31 cellular contexts compared by ENCODE assay signal in the genomic region with DNA sequence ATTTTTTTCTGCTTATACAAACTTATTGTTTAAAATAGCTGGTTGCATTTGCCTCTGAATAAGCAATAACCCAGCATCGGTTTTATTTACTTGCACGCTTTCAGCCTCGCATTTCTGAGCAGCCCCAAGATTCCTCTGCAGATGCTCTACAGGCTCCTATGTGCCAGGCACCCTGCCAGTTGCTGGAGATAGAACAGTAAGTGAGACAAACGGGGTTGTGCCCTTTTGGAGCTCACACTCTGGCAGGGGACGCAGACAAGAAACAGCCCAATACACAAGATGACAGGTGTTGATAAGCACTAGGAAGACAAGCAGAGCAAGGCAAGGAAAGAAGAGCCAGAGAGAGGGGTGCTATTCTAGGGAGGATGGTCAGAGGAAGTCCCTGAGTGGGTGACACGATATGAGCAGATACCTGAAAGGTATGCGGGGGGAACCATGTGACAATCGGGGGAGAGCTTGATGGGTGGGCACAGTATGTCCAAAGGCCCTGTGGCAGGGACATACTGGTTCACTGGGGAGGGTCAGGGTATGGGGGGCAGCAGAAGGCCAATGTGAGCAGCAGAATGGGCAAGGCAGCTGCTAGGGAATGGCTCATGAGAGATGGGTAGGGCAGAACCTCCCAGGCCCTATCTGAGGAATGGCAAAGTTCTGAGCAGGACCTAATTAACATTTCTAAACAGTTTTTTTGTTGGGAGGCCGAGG. TPM values are rescaled to one million over a fixed set of nuclear protein-coding genes. Genes with fewer than 3 reads are reported as not detected.
DNase-seq lines count a peak whose midpoint lies in the region; ATAC-seq and TF ChIP-seq lines count a peak whose summit lies in the region.
"Had no signal": no experiment of that assay in that cellular context is flagged by ENCODE, and none has a peak within 500 bp of the region (broad histone marks: within the 10 kb centered on the region; RNA-seq: fewer than 3 reads in every experiment).

No MANE protein-coding gene starts in this region.

- no peak for TF ChIP-seq RAD21 in SK-N-SH (IDR thresholded peaks at IDR 0.05; ENCODE audit: low read length)

- H3K36me3 ChIP-seq in BLaER1 treated with 17β-estradiol and CSF1 and Interleukin-3, amounts not matched to agents 10 nM and 100 nM = no peaks in the 10 kb centered on the region
- H3K36me3 ChIP-seq in SK-N-SH (replicated peaks in 1 of 2; ENCODE audit: control insufficient read depth in 1 of 2, insufficient read depth in 2 of 2, low read length in 1 of 2) = no peaks in the 10 kb centered on the region
- H3K36me3 ChIP-seq in trophoblast cell (ENCODE audit: control insufficient read depth in 1 of 2, insufficient read depth in 2 of 2, low read length in 2 of 2) = no peaks in the 10 kb centered on the region
- H3K36me3 ChIP-seq: SJSA1 had no signal

- H2AFZ ChIP-seq in SK-N-SH (ENCODE audit: low read depth) (no peak overlapping the region), trophoblast cell (ENCODE audit: insufficient read depth, low read length, poor library complexity) (no peak overlapping the region)
- H2AFZ ChIP-seq: GM23248 had no signal

- H3K9me3 ChIP-seq in BLaER1 treated with 17β-estradiol and CSF1 and Interleukin-3, amounts not matched to agents 10 nM and 100 nM (replicated peaks in 1 of 11) = peaks cover 0 to 11% (median 5%) of the 10 kb centered on the region in 11 experiments; a peak in 7 of 22 replicates
- H3K9me3 ChIP-seq in SK-N-SH = no peaks in the 10 kb centered on the region
- peaks cover 2% of the 10 kb centered on the region for H3K9me3 ChIP-seq in trophoblast cell (ENCODE audit: insufficient read depth, low read depth, low read length)
- H3K9me3 ChIP-seq: SJSA1 had no signal

- H3K4me3 ChIP-seq in BLaER1 treated with 17β-estradiol and CSF1 and Interleukin-3, amounts not matched to agents 10 nM and 100 nM = no peak overlapping the region
- H3K4me3 ChIP-seq in SK-N-SH (ENCODE audit: low read depth in 2 of 2, low read length in 1 of 2) (no peak overlapping the region), trophoblast cell (ENCODE audit: low read depth, low read length) (peak overlapping the region; percentile 25)
- H3K4me3 ChIP-seq: A549, GM23248, psoas muscle, SJSA1, skin epidermis had no signal

- H2BK5ac ChIP-seq in trophoblast cell (ENCODE audit: low read depth, low read length, poor library complexity) = peak overlapping the region; percentile 24

- H3K27me3 ChIP-seq in BLaER1 treated with 17β-estradiol and CSF1 and Interleukin-3, amounts not matched to agents 10 nM and 100 nM = no peaks in the 10 kb centered on the region
- H3K27me3 ChIP-seq in SK-N-SH (ENCODE audit: insufficient read depth) (no peaks in the 10 kb centered on the region; the same call in 1 of the 2 replicates), trophoblast cell (ENCODE audit: insufficient read depth, low read length) (no peaks in the 10 kb centered on the region)
- H3K27me3 ChIP-seq: SJSA1 had no signal

- H3K4me2 ChIP-seq in BLaER1 treated with 17β-estradiol and CSF1 and Interleukin-3, amounts not matched to agents 10 nM and 100 nM = peak overlapping the region in 2 of 11 experiments; percentile 2 to 94; a peak in 1 of 22 replicates
- no peak overlapping the region for H3K4me2 ChIP-seq in SK-N-SH
- H3K4me2 ChIP-seq in trophoblast cell (ENCODE audit: low read length) = no peak overlapping the region
- H3K4me2 ChIP-seq: A549 had no signal

- no peak overlapping the region for H3K23ac ChIP-seq in trophoblast cell (ENCODE audit: low read length)

- H3K18ac ChIP-seq in trophoblast cell (ENCODE audit: low read length) = no peak overlapping the region

- WGBS in SK-N-SH (ENCODE audit: low lambda C conversion rate) = 64% methylated on average over 9 of the region's 9 CpGs
- WGBS in trophoblast cell (ENCODE audit: extremely low coverage, insufficient coverage, insufficient read length) = no CpG with 5 or more reads among the region's 9 CpGs

- H2BK120ac ChIP-seq in trophoblast cell (ENCODE audit: insufficient read depth, low read length, poor library complexity) = peak overlapping the region; percentile 23

- H3K9ac ChIP-seq in BLaER1 treated with 17β-estradiol and CSF1 and Interleukin-3, amounts not matched to agents 10 nM and 100 nM = no peak overlapping the region; a peak in 1 of 22 replicates
- H3K9ac ChIP-seq in SK-N-SH = no peak overlapping the region
- peak overlapping the region; percentile 8 for H3K9ac ChIP-seq in trophoblast cell (ENCODE audit: low read length)
- H3K9ac ChIP-seq: GM23248 had no signal

- CTCF ChIA-PET in SK-N-SH (lab: Yijun Ruan, JAX) = interaction anchor here (1.2 to 1.5 kb wide), 2 partner anchors 18 to 19 kb away, joined by 4 to 7 read pairs; partner anchors contain the start of gene ADORA2B

- H3K4ac ChIP-seq in trophoblast cell (ENCODE audit: low read depth, low read length) = no peak overlapping the region

- peak overlapping the region in 6 of 11 experiments; percentile 25 to 90 (median 83); a peak in 10 of 22 replicates for H3K27ac ChIP-seq in BLaER1 treated with 17β-estradiol and CSF1 and Interleukin-3, amounts not matched to agents 10 nM and 100 nM
- no peak overlapping the region for H3K27ac ChIP-seq in SK-N-SH (ENCODE audit: low read depth in 2 of 2, low read length in 1 of 2)
- no peak overlapping the region for H3K27ac ChIP-seq in trophoblast cell (ENCODE audit: low read depth, low read length)
- H3K27ac ChIP-seq: GM23248, psoas muscle, SJSA1, skin epidermis had no signal

- peak overlapping the region; percentile 67 for H4K91ac ChIP-seq in trophoblast cell (ENCODE audit: low read depth, low read length)

- H3K79me2 ChIP-seq in SK-N-SH (ENCODE audit: insufficient read depth) (no peaks in the 10 kb centered on the region), trophoblast cell (ENCODE audit: control insufficient read depth, insufficient read depth, low read length, poor library complexity) (no peaks in the 10 kb centered on the region)

- H2AK5ac ChIP-seq in trophoblast cell (ENCODE audit: low read length) = peak overlapping the region; percentile 84

- TF ChIP-seq CTCF in SK-N-SH (IDR thresholded peaks at IDR 0.05) = no peak

- H2BK12ac ChIP-seq in trophoblast cell (ENCODE audit: low read length) = no peak overlapping the region

- no peak overlapping the region for H3K14ac ChIP-seq in trophoblast cell (ENCODE audit: low read length)

- peak in 1 of 2 experiments; percentile 10; a peak in 1 of 4 replicates for TF ChIP-seq EP300 in SK-N-SH (IDR thresholded peaks at IDR 0.05; ENCODE audit: borderline replicate concordance in 1 of 2, low read depth in 1 of 2, low read length in 1 of 2)

- H4K12ac ChIP-seq in trophoblast cell (ENCODE audit: low read depth, low read length) = no peak overlapping the region

- H4K8ac ChIP-seq in trophoblast cell (ENCODE audit: low read depth, low read length) = peak overlapping the region; percentile 41

- ATAC-seq in left ventricle myocardium superior (peak; percentile 57), HG03025 (IDR thresholded peaks at IDR 0.05; ENCODE audit: low FRiP score, unreplicated experiment) (no peak)
- ATAC-seq: A549; activated CD8-positive, alpha-beta memory T cell treated with anti-CD3 and anti-CD28 coated beads, Interleukin-2, amount 10 ng/mL, durations not matched to agents 7 days and 5 days; left lobe of liver; psoas muscle had no signal

- DNase-seq in SK-N-SH (peak; percentile 43), left ventricle myocardium superior (no peak), trophoblast cell (no peak), middle frontal gyrus (ENCODE audit: extremely low spot score, low spot score) (no peak)
- DNase-seq in effector CD8-positive, alpha-beta T cell (lab: John Stamatoyannopoulos, UW) = no peak
- no peak for DNase-seq in activated CD8-positive, alpha-beta memory T cell treated with anti-CD3 and anti-CD28 coated beads, Interleukin-2, amount 50 U/mL, for 48 hours
- DNase-seq: activated B cell treated with CpG ODN at 0.5 μM for 24 hours; activated CD4-positive, alpha-beta T cell treated with anti-CD3 and anti-CD28 coated beads, Interleukin-2, amount 50 U/mL, for 1 hour; activated CD8-positive, alpha-beta memory T cell treated with anti-CD3 and anti-CD28 coated beads, Interleukin-2, amount 10 ng/mL, durations not matched to agents 7 days and 5 days; activated naive CD4-positive, alpha-beta T cell treated with Interleukin-2 at 50 U/mL for 16 hours; activated T-cell treated with anti-CD3 and anti-CD28 coated beads, Interleukin-2, amount 50 U/mL, for 48 hours; AML-193; CD4-positive, alpha-beta memory T cell; dermis blood vessel endothelial cell; GM23248; HFFc6; hypothalamus; KBM-7; naive B cell; NCI-H1092; NCI-H1694 treated with DMSO at 0.1 percent for 48 hours; NCI-H2171; NCI-H82; psoas muscle; stimulated activated naive CD4-positive, alpha-beta T cell had no signal

- no peaks in the 10 kb centered on the region for H3K9me2 ChIP-seq in SK-N-SH

- H3K79me1 ChIP-seq in trophoblast cell (ENCODE audit: low read length) = peaks cover 7% of the 10 kb centered on the region

- no peaks in the 10 kb centered on the region for H3F3A ChIP-seq in SK-N-SH (replicated peaks; ENCODE audit: insufficient read depth)

- POLR2A ChIA-PET in SK-N-SH (lab: Yijun Ruan, JAX) = no interaction called here

- H3K4me1 ChIP-seq in BLaER1 treated with 17β-estradiol and CSF1 and Interleukin-3, amounts not matched to agents 10 nM and 100 nM = peaks cover 5 to 52% (median 31%) of the 10 kb centered on the region in 10 experiments; a peak in 18 of 20 replicates
- H3K4me1 ChIP-seq in SK-N-SH (ENCODE audit: control insufficient read depth in 1 of 2, insufficient read depth in 2 of 2, low read depth in 1 of 2, low read length in 1 of 2) (peaks cover 0 to 4% of the 10 kb centered on the region in 2 experiments; a peak in 1 of 4 replicates), trophoblast cell (ENCODE audit: control insufficient read depth in 1 of 2, insufficient read depth in 2 of 2, low read length in 2 of 2) (peaks cover 4 to 7% of the 10 kb centered on the region in 2 experiments)
- H3K4me1 ChIP-seq: psoas muscle had no signal

- intact Hi-C loops in left ventricle myocardium superior (cut with micrococcal nuclease) = no loop called here

- no peaks in the 10 kb centered on the region for H4K20me1 ChIP-seq in BLaER1 treated with 17β-estradiol and CSF1 and Interleukin-3, amounts not matched to agents 10 nM and 100 nM
- no peaks in the 10 kb centered on the region for H4K20me1 ChIP-seq in SK-N-SH (ENCODE audit: insufficient read depth)

TF ChIP-seq in SK-N-SH, 30 proteins besides CTCF, POLR2A, EP300 and RAD21 (continues in another document):
- no peak for TF ChIP-seq IRF3 (IDR thresholded peaks at IDR 0.05; ENCODE audit: low read depth, low read length)

RNA-seq across cellular contexts. Expression of gene ADORA2B, which starts 18.7 kb away (rescaled TPM):
- polyA plus RNA-seq in SK-N-SH (2012; rRNA removed) = 12.6 and 14.4 TPM in 2 replicates
- 9.2 and 13.8 TPM in 2 replicates for polyA plus RNA-seq in SK-N-SH (2012; cell fraction: cytosol; rRNA removed)
- polyA plus RNA-seq in SK-N-SH (2012; cell fraction: nucleus; rRNA removed) = 6.8 and 8.1 TPM in 2 replicates
- 0.57 TPM for total RNA-seq in left ventricle myocardium superior
- polyA plus RNA-seq in trophoblast cell (2013) = 6.4 and 6.6 TPM in 2 replicates
- total RNA-seq: activated B cell treated with CpG ODN at 0.5 μM for 24 hours had no signal

Comparison
In these comparisons a context has a peak if more than half of its experiments do, and no peak if none do; other contexts are left out.
1. H3K27ac ChIP-seq: peak in BLaER1 treated with 17β-estradiol and CSF1 and Interleukin-3, amounts not matched to agents 10 nM and 100 nM (6 of 11); none in SK-N-SH (0 of 2) and trophoblast cell (single experiment).